ENCODE assay signal across 1 cellular context in the genomic region with DNA sequence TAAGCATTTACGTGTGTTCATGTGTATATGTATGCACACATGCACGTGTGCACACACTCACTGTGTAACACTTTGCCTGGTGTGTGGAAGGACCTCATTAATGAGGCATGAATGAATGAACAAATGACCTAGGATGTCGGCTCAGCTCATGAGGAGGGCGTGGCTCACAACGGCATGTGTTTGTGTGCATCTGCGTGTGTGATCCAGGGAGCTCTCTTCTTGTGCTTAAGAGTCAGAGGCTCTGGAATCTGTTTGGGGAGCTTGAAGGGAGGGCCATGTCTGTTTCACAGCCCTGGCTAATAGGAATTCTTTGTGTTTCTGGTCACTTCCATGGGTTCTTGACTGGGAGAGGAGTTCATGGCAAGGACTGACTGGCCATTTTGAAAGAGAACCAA.
TF ChIP-seq lines count a peak whose summit lies in the region.

No MANE protein-coding gene starts in this region.

TF ChIP-seq in IMR-90, 13 proteins besides CTCF, POLR2A, EP300 and RAD21:
- no peak for TF ChIP-seq CEBPB (IDR thresholded peaks at IDR 0.05; ENCODE audit: low read depth, low read length)
- no peak for TF ChIP-seq USF2 (IDR thresholded peaks at IDR 0.05; ENCODE audit: low read depth, low read length)
- no peak for TF ChIP-seq ELK1 (IDR thresholded peaks at IDR 0.05; ENCODE audit: borderline replicate concordance, low read depth, low read length)
- TF ChIP-seq FOS (IDR thresholded peaks at IDR 0.05; ENCODE audit: low read depth, low read length): no peak
- TF ChIP-seq NFE2L2 (IDR thresholded peaks at IDR 0.05; ENCODE audit: low read depth, low read length): no peak
- TF ChIP-seq SMC3 (IDR thresholded peaks at IDR 0.05; ENCODE audit: low read depth, low read length): no peak
- TF ChIP-seq MXI1 (IDR thresholded peaks at IDR 0.05; ENCODE audit: borderline replicate concordance, low read depth, low read length): no peak
- TF ChIP-seq CHD1 (IDR thresholded peaks at IDR 0.05; ENCODE audit: low read depth, low read length): no peak
- TF ChIP-seq RCOR1 (IDR thresholded peaks at IDR 0.05; ENCODE audit: insufficient replicate concordance, low read length): no peak
- no peak for TF ChIP-seq MAFK (IDR thresholded peaks at IDR 0.05; ENCODE audit: low read depth, low read length)
- no peak for TF ChIP-seq MAZ (IDR thresholded peaks at IDR 0.05; ENCODE audit: borderline replicate concordance, low read depth, low read length)
- no peak for TF ChIP-seq BHLHE40 (IDR thresholded peaks at IDR 0.05; ENCODE audit: low read depth, low read length)
- no peak for TF ChIP-seq RFX5 (IDR thresholded peaks at IDR 0.05; ENCODE audit: low read depth, low read length)
TF ChIP-seq in IMR-90: peak in this region for 0.
